8 cellular contexts compared by ENCODE assay signal in genomic region chr11:61587951-61588695, GRCh38. TPM values are rescaled to one million over a fixed set of nuclear protein-coding genes. Genes with fewer than 3 reads are reported as not detected.
DNase-seq lines count a peak whose midpoint lies in the region; ATAC-seq and TF ChIP-seq lines count a peak whose summit lies in the region.

No MANE protein-coding gene starts in this region.

- no peak for TF ChIP-seq CTCF in adrenal gland (IDR thresholded peaks at IDR 0.05)

- H3K4me3 ChIP-seq in adrenal gland (peak overlapping the region in 1 of 4 donors; percentile 50), iPS DF 6.9 (ENCODE audit: low read length) (peak overlapping the region; percentile 35; the same call in 1 of the 2 replicates)

- WGBS in adrenal gland, 4 donors, result 4 to 12% (median 5%) methylated on average over 11 to 29 of the region's 29 CpGs
- no CpG with 5 or more reads among the region's 29 CpGs for WGBS in iPS DF 6.9 (ENCODE audit: insufficient coverage, insufficient read length)

- DNase-seq in NCI-H2196 (lab: John Stamatoyannopoulos, UW; ENCODE audit: unreplicated experiment), result peak; percentile 49
- no peak for DNase-seq in NCI-H2196 treated with DMSO at 0.1 percent for 48 hours (lab: John Stamatoyannopoulos, UW; ENCODE audit: unreplicated experiment)
- DNase-seq in T follicular helper cell (ENCODE audit: low read depth), result peak; percentile 49
- DNase-seq in adrenal gland, result peak in 4 of 7 donors; percentile 20 to 73 (median 34)
- DNase-seq in iPS DF 6.9 (ENCODE audit: low read depth, low spot score), result no peak
- peak; percentile 37 to 61 (median 57) for DNase-seq in stimulated activated CD4-positive, alpha-beta T cell treated with anti-CD3 and anti-CD28 coated beads, Interleukin-12 subunit alpha, Interleukin-12 subunit beta, amount 100 ng/mL, for 48 hours (ENCODE audit: low read depth in 2 of 3, low spot score in 1 of 3)

- no peaks in the 10 kb centered on the region for H3K9me3 ChIP-seq in adrenal gland (replicated peaks in 1 of 3)
- no peaks in the 10 kb centered on the region for H3K9me3 ChIP-seq in iPS DF 6.9 (ENCODE audit: control insufficient read depth, insufficient read depth, low read length)

- TF ChIP-seq POLR2A in adrenal gland (IDR thresholded peaks at IDR 0.05), result no peak

- intact Hi-C loops in adrenal gland (cut with DNase I), result no loop called here

- ATAC-seq in GM18511 (IDR thresholded peaks at IDR 0.05; ENCODE audit: unreplicated experiment) (no peak), HG02588 (IDR thresholded peaks at IDR 0.05; ENCODE audit: unreplicated experiment) (no peak)

- H3K27me3 ChIP-seq in adrenal gland, result peaks cover 4% of the 10 kb centered on the region
- H3K27me3 ChIP-seq in iPS DF 6.9 (ENCODE audit: control insufficient read depth, insufficient read depth, low read length), result no peaks in the 10 kb centered on the region

- no peaks in the 10 kb centered on the region for H3K36me3 ChIP-seq in adrenal gland (replicated peaks in 1 of 2)
- H3K36me3 ChIP-seq in iPS DF 6.9 (ENCODE audit: control insufficient read depth, insufficient read depth, low read length), result no peaks in the 10 kb centered on the region

- no peak overlapping the region for H3K27ac ChIP-seq in adrenal gland
- H3K27ac ChIP-seq in iPS DF 6.9 (ENCODE audit: low read length), result no peak overlapping the region

- H3K4me1 ChIP-seq in adrenal gland (replicated peaks in 1 of 2), result peaks cover 0 to 13% of the 10 kb centered on the region in 2 donors
- 0 out of 2 replicates have a peak, but pooled peaks cover 1% of the 10 kb centered on the region for H3K4me1 ChIP-seq in iPS DF 6.9 (ENCODE audit: control insufficient read depth, insufficient read depth, low read length)

RNA-seq across cellular contexts. Expression of gene SYT7, which starts 7.2 kb away (rescaled TPM):
- total RNA-seq in adrenal gland, result 1 to 10 TPM in 4 of 8 donors, under 1 TPM in 3, not detected in 1; 0.09 to 6.0 (median 1.1) TPM
- polyA plus RNA-seq in adrenal gland, result 1 to 10 TPM; 1.4 to 6.8 (median 6.5) TPM

Comparison
In these comparisons a context has a peak if more than half of its experiments do, and no peak if none do; other contexts are left out.
1. DNase-seq: peak in NCI-H2196 (single experiment), T follicular helper cell (single experiment), adrenal gland (4 of 7) and stimulated activated CD4-positive, alpha-beta T cell treated with anti-CD3 and anti-CD28 coated beads, Interleukin-12 subunit alpha, Interleukin-12 subunit beta, amount 100 ng/mL, for 48 hours (3 of 3); none in NCI-H2196 treated with DMSO at 0.1 percent for 48 hours (single experiment) and iPS DF 6.9 (single experiment).